8 cellular contexts compared by ENCODE assay signal in genomic region chr15:74635228-74635627, GRCh38. TPM values are rescaled to one million over a fixed set of nuclear protein-coding genes. Genes with fewer than 3 reads are reported as not detected.
DNase-seq lines count a peak whose midpoint lies in the region; ATAC-seq, FAIRE-seq and TF ChIP-seq lines count a peak whose summit lies in the region.

No MANE protein-coding gene starts in this region.

- H3K79me2 ChIP-seq in osteoblast (ENCODE audit: insufficient read depth, low read length) = peaks cover 7% of the 10 kb centered on the region

- intact Hi-C loops in tibial artery (cut with DNase I; ENCODE audit: low total_unique reads) = loop anchor here (2.0 to 10.0 kb wide), 3 partner anchors 136 to 320 kb away; partner anchors contain the start of genes RPP25 and UBL7

- no peaks in the 10 kb centered on the region for H3K9me3 Mint-ChIP-seq in activated T-cell treated with anti-CD3 and anti-CD28 coated beads, Interleukin-2, amount 50 U/mL, for 72 hours

- TF ChIP-seq CTCF in fibroblast of pulmonary artery (IDR thresholded peaks at IDR 0.05; ENCODE audit: low read length, missing control alignments) (peak; percentile 90), osteoblast (IDR thresholded peaks at IDR 0.05; ENCODE audit: extremely low read depth, low read depth, low read length) (peak; percentile 93), tibial artery (IDR thresholded peaks at IDR 0.05) (peak; percentile 81 to 83)

- peak overlapping the region; percentile 34 for H3K27ac Mint-ChIP-seq in activated T-cell treated with anti-CD3 and anti-CD28 coated beads, Interleukin-2, amount 50 U/mL, for 72 hours

- H3K36me3 ChIP-seq in osteoblast (ENCODE audit: insufficient read depth, low read length) = peaks cover 55% of the 10 kb centered on the region
- H3K36me3 ChIP-seq in tibial artery = peaks cover 30 to 99% (median 83%) of the 10 kb centered on the region in 3 donors

- H3K36me3 Mint-ChIP-seq in activated T-cell treated with anti-CD3 and anti-CD28 coated beads, Interleukin-2, amount 50 U/mL, for 72 hours (ENCODE audit: insufficient read depth in 2 of 2) = peaks cover 7 to 17% of the 10 kb centered on the region in 2 donors

- peak; percentile 68 for ATAC-seq in HG02678 (IDR thresholded peaks at IDR 0.05; ENCODE audit: unreplicated experiment)
- ATAC-seq in activated T-cell treated with anti-CD3 and anti-CD28 coated beads, Interleukin-2, amount 50 U/mL, for 72 hours (replicated peaks in 1 of 2) = peak; percentile 85 to 86

- H3K4me3 Mint-ChIP-seq in activated T-cell treated with anti-CD3 and anti-CD28 coated beads, Interleukin-2, amount 50 U/mL, for 72 hours = no peak overlapping the region

- no peak overlapping the region for H3K4me2 ChIP-seq in osteoblast (ENCODE audit: insufficient read depth, low read length)

- H3K27me3 Mint-ChIP-seq in activated T-cell treated with anti-CD3 and anti-CD28 coated beads, Interleukin-2, amount 50 U/mL, for 72 hours (ENCODE audit: low read depth) = no peaks in the 10 kb centered on the region

- FAIRE-seq in RCC 7860 (lab: Jason Lieb, UNC) = no peak

- H3K27ac ChIP-seq in osteoblast (ENCODE audit: low read depth, low read length) = no peak overlapping the region
- no peak overlapping the region for H3K27ac ChIP-seq in tibial artery

- H3K4me1 ChIP-seq in osteoblast (ENCODE audit: insufficient read depth, low read length) (peaks cover 2% of the 10 kb centered on the region), tibial artery (peaks cover 0 to 3% (median 0%) of the 10 kb centered on the region in 4 donors)

- DNase-seq in DMS114 treated with DMSO at 0.1 percent for 48 hours (lab: John Stamatoyannopoulos, UW; ENCODE audit: unreplicated experiment) (peak; percentile 75), RCC 7860 (ENCODE audit: low spot score) (peak; percentile 50), fibroblast of pulmonary artery (ENCODE audit: low read depth) (peak; percentile 74), osteoblast (ENCODE audit: insufficient read length, low spot score, missing footprints) (peak; percentile 83), tibial artery (peak in 1 of 2 donors; percentile 57), NCI-H128 (lab: John Stamatoyannopoulos, UW; ENCODE audit: unreplicated experiment) (no peak)
- DNase-seq in activated T-cell treated with anti-CD3 and anti-CD28 coated beads, Interleukin-2, amount 50 U/mL, for 72 hours = peak; percentile 74 to 78

- H4K20me1 ChIP-seq in osteoblast (ENCODE audit: insufficient read depth, low read length) = peaks cover 38% of the 10 kb centered on the region

- H3K9me3 ChIP-seq in osteoblast (ENCODE audit: low read depth, low read length) = no peaks in the 10 kb centered on the region
- no peaks in the 10 kb centered on the region for H3K9me3 ChIP-seq in tibial artery

- H3K27me3 ChIP-seq in osteoblast (ENCODE audit: insufficient read depth, low read length) (no peaks in the 10 kb centered on the region), tibial artery (no peaks in the 10 kb centered on the region)

- no peak overlapping the region for H2AFZ ChIP-seq in osteoblast (ENCODE audit: low read length)

- H3K4me1 Mint-ChIP-seq in activated T-cell treated with anti-CD3 and anti-CD28 coated beads, Interleukin-2, amount 50 U/mL, for 72 hours (ENCODE audit: low read depth) = no peaks in the 10 kb centered on the region

- H3K4me3 ChIP-seq in fibroblast of pulmonary artery (replicated peaks; ENCODE audit: low read depth, low read length) (no peak overlapping the region), osteoblast (ENCODE audit: insufficient read depth, low read length) (no peak overlapping the region), tibial artery (no peak overlapping the region)

RNA-seq across cellular contexts. Expression of gene CLK3, which starts 19.6 kb away (rescaled TPM):
- total RNA-seq in activated T-cell treated with anti-CD3 and anti-CD28 coated beads, Interleukin-2, amount 50 U/mL, for 72 hours = 100 to 1,000 TPM; 116 to 120 TPM
- 42.7 and 47.0 TPM in 2 replicates for total RNA-seq in osteoblast
